Comparison of ENCODE assay signal across 8 cellular contexts in genomic region chr18:23228102-23229051, GRCh38.
DNase-seq lines count a peak whose midpoint lies in the region; ATAC-seq and TF ChIP-seq lines count a peak whose summit lies in the region.

No MANE protein-coding gene starts in this region.

- ATAC-seq in DND-41 (ENCODE audit: insufficient read depth, low read depth) (no peak), GM19043 (IDR thresholded peaks at IDR 0.05; ENCODE audit: low read depth, unreplicated experiment) (peak; percentile 32), HG03097 (IDR thresholded peaks at IDR 0.05; ENCODE audit: low FRiP score, unreplicated experiment) (peak; percentile 29), left ventricle myocardium superior (no peak), upper lobe of right lung (no peak)

- peak; percentile 59; the same call in 1 of the 2 replicates for TF ChIP-seq POLR2A in Raji (IDR thresholded peaks at IDR 0.05; ENCODE audit: insufficient read depth, low read depth, low read length)

- H3K36me3 ChIP-seq in DND-41 (ENCODE audit: insufficient read depth, low read length) = no peaks in the 10 kb centered on the region
- H3K36me3 ChIP-seq in upper lobe of right lung = no peaks in the 10 kb centered on the region

- H2AFZ ChIP-seq in DND-41 (ENCODE audit: low read depth, low read length) = no peak overlapping the region

- 0 out of 2 replicates have a peak overlapping the region, but pooled peaks have one; percentile 32 for H3K27ac ChIP-seq in DND-41 (ENCODE audit: low read length)
- H3K27ac ChIP-seq in upper lobe of right lung = peak overlapping the region; percentile 38

- H3K4me2 ChIP-seq in DND-41 (ENCODE audit: insufficient read depth, low read length) = no peak overlapping the region

- H3K79me2 ChIP-seq in DND-41 (ENCODE audit: insufficient read depth, low read length) = no peaks in the 10 kb centered on the region

- H3K9me3 ChIP-seq in DND-41 (ENCODE audit: insufficient read depth, low read length, severe bottlenecking) (no peaks in the 10 kb centered on the region), upper lobe of right lung (no peaks in the 10 kb centered on the region)

- H3K4me3 ChIP-seq in DND-41 (ENCODE audit: low read depth in 1 of 2, low read length in 2 of 2) (no peak overlapping the region), upper lobe of right lung (no peak overlapping the region)

- no peak overlapping the region for H3K9ac ChIP-seq in DND-41 (ENCODE audit: low read depth, low read length)

- TF ChIP-seq CTCF in DND-41 (IDR thresholded peaks at IDR 0.05; ENCODE audit: borderline replicate concordance, extremely low read depth, low read length, poor library complexity, severe bottlenecking) (no peak), upper lobe of right lung (IDR thresholded peaks at IDR 0.05) (no peak)

- intact Hi-C loops in left ventricle myocardium superior (cut with micrococcal nuclease) (loop anchor here (10.0 kb wide), 1 partner anchor 126 kb away; no protein-coding TSS in a partner anchor), upper lobe of right lung (cut with DNase I) (no loop called here)

- no peaks in the 10 kb centered on the region for H4K20me1 ChIP-seq in DND-41 (ENCODE audit: insufficient read depth, low read length)

- no peaks in the 10 kb centered on the region for H3K27me3 ChIP-seq in DND-41 (ENCODE audit: insufficient read depth, low read length, poor library complexity)
- no peaks in the 10 kb centered on the region for H3K27me3 ChIP-seq in upper lobe of right lung

- H3K4me1 ChIP-seq in DND-41 (ENCODE audit: insufficient read depth, low read length) (peaks cover 30% of the 10 kb centered on the region), upper lobe of right lung (peaks cover 78% of the 10 kb centered on the region)

- DNase-seq in DND-41 = no peak
- DNase-seq in left ventricle myocardium superior = peak; percentile 60
- DNase-seq in upper lobe of right lung = no peak
- DNase-seq in dedifferentiated amniotic fluid mesenchymal stem cell (ENCODE audit: extremely low spot score) = no peak
- DNase-seq in medulla oblongata (ENCODE audit: extremely low spot score) = no peak

Comparison
In these comparisons a context has a peak if more than half of its experiments do, and no peak if none do; other contexts are left out.
1. ATAC-seq: peak in GM19043 (single experiment) and HG03097 (single experiment); none in DND-41 (single experiment), left ventricle myocardium superior (single experiment) and upper lobe of right lung (single experiment).